ENCODE assay signal across 18 cellular contexts in the genomic region with DNA sequence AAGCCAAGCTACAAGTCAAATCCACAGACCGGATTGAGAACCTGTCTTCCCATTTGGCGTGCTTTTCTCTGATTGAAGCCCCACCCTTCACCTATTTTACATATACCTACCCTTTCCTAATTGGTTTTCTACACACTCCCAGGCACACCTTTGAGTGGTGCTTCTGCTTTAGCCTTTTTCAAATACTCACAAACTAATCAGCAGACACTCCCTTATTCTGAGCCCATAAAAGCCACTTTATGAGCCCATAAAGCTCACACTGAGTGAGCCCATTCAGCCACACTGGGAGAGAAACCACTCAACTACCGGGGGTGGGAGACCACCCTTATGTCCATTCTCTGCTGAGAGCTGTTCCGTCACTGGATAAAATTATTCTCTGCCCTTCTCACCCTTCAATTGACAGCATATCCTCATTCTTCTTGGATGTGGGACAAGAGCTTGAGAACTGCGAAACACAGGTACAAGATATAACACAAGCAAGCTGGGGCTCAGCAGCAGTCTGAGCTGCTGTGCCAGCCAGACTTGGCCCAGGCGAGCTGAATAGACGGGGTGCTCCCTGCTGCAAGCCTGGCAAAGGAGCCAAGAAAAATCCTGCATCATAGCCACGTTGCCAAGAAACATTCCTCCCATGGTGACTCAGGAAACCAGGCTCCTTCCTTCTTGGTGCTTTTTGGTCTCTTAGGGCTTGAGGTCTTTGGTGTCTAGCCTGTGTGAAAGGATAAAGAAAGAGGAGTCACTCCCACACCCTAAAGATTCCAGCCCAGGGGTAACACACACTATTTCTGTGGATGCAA.
DNase-seq lines count a peak whose midpoint lies in the region; ATAC-seq, FAIRE-seq and TF ChIP-seq lines count a peak whose summit lies in the region.
"Had no signal": no experiment of that assay in that cellular context is flagged by ENCODE, and none has a peak within 500 bp of the region (broad histone marks: within the 10 kb centered on the region; RNA-seq: fewer than 3 reads in every experiment).

No MANE protein-coding gene starts in this region.

- FAIRE-seq in small intestine (lab: Jason Lieb, UNC) = no peak
- FAIRE-seq: GM18507, HepG2 had no signal

- H3K4me3 ChIP-seq in RWPE2 (ENCODE audit: severe bottlenecking) (no peak overlapping the region), mucosa of rectum (ENCODE audit: low read length in 2 of 2) (no peak overlapping the region), small intestine (ENCODE audit: low read depth in 1 of 2, low read length in 2 of 2) (no peak overlapping the region), SJCRH30 (no peak overlapping the region)
- H3K4me3 ChIP-seq: uterus had no signal

- peak; percentile 44 for ATAC-seq in RWPE2 (ENCODE audit: low read depth)
- ATAC-seq in GM19455 (IDR thresholded peaks at IDR 0.05; ENCODE audit: unreplicated experiment) = no peak
- no peak for ATAC-seq in HG03457 (IDR thresholded peaks at IDR 0.05; ENCODE audit: unreplicated experiment)
- ATAC-seq: activated CD8-positive, alpha-beta T cell treated with anti-CD3 and anti-CD28 coated beads, Interleukin-2, amount 10 ng/mL, durations not matched to agents 7 days and 5 days; HepG2; naive thymus-derived CD4-positive, alpha-beta T cell had no signal

- H3K4me1 ChIP-seq in RWPE2 (ENCODE audit: insufficient read depth, poor library complexity, severe bottlenecking) (no peaks in the 10 kb centered on the region), mucosa of rectum (ENCODE audit: control insufficient read depth in 2 of 2, insufficient read depth in 2 of 2, low read length in 2 of 2) (peaks cover 12 to 17% of the 10 kb centered on the region in 2 donors), small intestine (ENCODE audit: control insufficient read depth in 2 of 2, insufficient read depth in 1 of 2, low read depth in 1 of 2, low read length in 1 of 2) (peaks cover 0 to under 1% of the 10 kb centered on the region in 2 donors), SJCRH30 (no peaks in the 10 kb centered on the region)
- H3K4me1 ChIP-seq: uterus had no signal

- DNase-seq in AG08395 (ENCODE audit: low spot score) = peak; percentile 39
- DNase-seq in RWPE2 (ENCODE audit: low spot score) = no peak
- DNase-seq in epithelial cell of prostate (ENCODE audit: low read depth, low spot score) = peak; percentile 20
- DNase-seq in small intestine = no peak
- no peak for DNase-seq in SJCRH30
- DNase-seq: activated CD8-positive, alpha-beta T cell treated with anti-CD3 and anti-CD28 coated beads, Interleukin-2, amount 10 ng/mL, durations not matched to agents 7 days and 5 days; amygdala; effector CD4-positive, alpha-beta T cell; naive thymus-derived CD4-positive, alpha-beta T cell; NCI-H2227 treated with DMSO at 0.1 percent for 48 hours; right cardiac atrium; stimulated activated CD4-positive, alpha-beta T cell treated with anti-CD3 and anti-CD28 coated beads, Interleukin-4, amount 100 ng/mL, for 24 hours had no signal

- no peaks in the 10 kb centered on the region for H3K36me3 ChIP-seq in RWPE2 (ENCODE audit: low read depth)
- no peaks in the 10 kb centered on the region for H3K36me3 ChIP-seq in mucosa of rectum (ENCODE audit: control insufficient read depth in 2 of 2, insufficient read depth in 2 of 2, low read length in 2 of 2)
- no peaks in the 10 kb centered on the region for H3K36me3 ChIP-seq in small intestine (ENCODE audit: control insufficient read depth in 2 of 2, insufficient read depth in 2 of 2, low read length in 2 of 2)
- H3K36me3 ChIP-seq in SJCRH30 = no peaks in the 10 kb centered on the region
- H3K36me3 ChIP-seq: uterus had no signal

- H3K27me3 ChIP-seq in RWPE2 (ENCODE audit: insufficient read depth, poor library complexity, severe bottlenecking) (no peaks in the 10 kb centered on the region), mucosa of rectum (ENCODE audit: control insufficient read depth in 2 of 2, insufficient read depth in 2 of 2, low read length in 2 of 2) (no peaks in the 10 kb centered on the region), small intestine (ENCODE audit: control insufficient read depth in 2 of 2, insufficient read depth in 2 of 2, low read length in 2 of 2) (peaks cover 0 to 2% of the 10 kb centered on the region in 2 donors), SJCRH30 (no peaks in the 10 kb centered on the region)
- H3K27me3 ChIP-seq: uterus had no signal

- no peaks in the 10 kb centered on the region for H3K9me3 ChIP-seq in RWPE2 (ENCODE audit: severe bottlenecking)
- H3K9me3 ChIP-seq in mucosa of rectum (ENCODE audit: control insufficient read depth in 2 of 2, low read length in 2 of 2) = peaks cover 0 to 3% of the 10 kb centered on the region in 2 donors
- H3K9me3 ChIP-seq in small intestine (ENCODE audit: control insufficient read depth, low read depth) = no peaks in the 10 kb centered on the region
- H3K9me3 ChIP-seq in SJCRH30 (replicated peaks) = no peaks in the 10 kb centered on the region
- H3K9me3 ChIP-seq: uterus had no signal

- TF ChIP-seq CTCF in RWPE2 (IDR thresholded peaks at IDR 0.05; ENCODE audit: poor library complexity, severe bottlenecking) = no peak

- no peak overlapping the region for H3K9ac ChIP-seq in mucosa of rectum (ENCODE audit: low read depth in 1 of 2, low read length in 2 of 2)

- 86 to 92% (median 86%) methylated on average over 8 of the region's 8 CpGs for WGBS in small intestine, 3 donors

- H3K27ac ChIP-seq in RWPE2 (ENCODE audit: poor library complexity, severe bottlenecking) = no peak overlapping the region
- H3K27ac ChIP-seq in epithelial cell of prostate = no peak overlapping the region
- peak overlapping the region; percentile 7 to 30 for H3K27ac ChIP-seq in mucosa of rectum (ENCODE audit: low read depth in 2 of 2, low read length in 2 of 2)
- H3K27ac ChIP-seq in small intestine (ENCODE audit: low read depth in 1 of 2, low read length in 1 of 2) = no peak overlapping the region
- H3K27ac ChIP-seq in SJCRH30 = no peak overlapping the region
- H3K27ac ChIP-seq: uterus had no signal

Comparison
In these comparisons a context has a peak if more than half of its experiments do, and no peak if none do; other contexts are left out.
1. DNase-seq: peak in AG08395 (single experiment) and epithelial cell of prostate (single experiment); none in RWPE2 (single experiment), small intestine (single experiment) and SJCRH30 (0 of 2).
2. H3K27ac ChIP-seq: peak in mucosa of rectum (2 of 2); none in RWPE2 (single experiment), epithelial cell of prostate (single experiment), small intestine (0 of 2) and SJCRH30 (single experiment).